Comparison of ENCODE assay signal across 10 cellular contexts in genomic region chr1:14598007-14598497, GRCh38. TPM values are rescaled to one million over a fixed set of nuclear protein-coding genes. Genes with fewer than 3 reads are reported as not detected.
A peak's percentile ranks its signal among the peaks of the same experiment; 100 is the strongest.
DNase-seq lines count a peak whose midpoint lies in the region; ATAC-seq and TF ChIP-seq lines count a peak whose summit lies in the region.
"Had no signal": no experiment of that assay in that cellular context is flagged by ENCODE, and none has a peak within 500 bp of the region (broad histone marks: within the 10 kb centered on the region; RNA-seq: fewer than 3 reads in every experiment).

No MANE protein-coding gene starts in this region.

- intact Hi-C loops in lower leg skin (cut with DNase I; ENCODE audit: low total_unique reads) = no loop called here
- intact Hi-C loops in thyroid gland (cut with DNase I) = no loop called here

- H3K27ac ChIP-seq in thyroid gland = peak overlapping the region; percentile 68 to 93 (median 80)

- no peak for TF ChIP-seq POLR2A in lower leg skin (IDR thresholded peaks at IDR 0.05)
- no peak for TF ChIP-seq POLR2A in thyroid gland (IDR thresholded peaks at IDR 0.05)

- ATAC-seq in HG02870 (IDR thresholded peaks at IDR 0.05; ENCODE audit: unreplicated experiment) = no peak
- ATAC-seq: left colon had no signal

- 2 to 7% methylated on average over 15 to 23 of the region's 26 CpGs for WGBS in lower leg skin, 2 donors
- 4 to 5% methylated on average over 14 to 18 of the region's 26 CpGs for WGBS in thyroid gland, 2 donors

- H3K9me3 ChIP-seq in thyroid gland = no peaks in the 10 kb centered on the region
- H3K9me3 ChIP-seq: adrenal gland had no signal

- DNase-seq in NCI-H1694 treated with DMSO at 0.1 percent for 48 hours (lab: John Stamatoyannopoulos, UW) (peak; percentile 7), NCI-H1694 (lab: John Stamatoyannopoulos, UW) (no peak), cerebellar cortex (ENCODE audit: low spot score) (peak; percentile 37), lower leg skin (ENCODE audit: low spot score in 2 of 2) (no peak), thyroid gland (peak; percentile 65 to 70), mesenteric fat pad (ENCODE audit: low spot score) (no peak), medulla oblongata (ENCODE audit: extremely low spot score) (no peak)

- TF ChIP-seq CTCF in lower leg skin (IDR thresholded peaks at IDR 0.05) (no peak), thyroid gland (IDR thresholded peaks at IDR 0.05) (no peak)

- H3K27me3 ChIP-seq in thyroid gland = no peaks in the 10 kb centered on the region

- H3K4me3 ChIP-seq in lower leg skin (ENCODE audit: low read depth, poor library complexity, severe bottlenecking) = peak overlapping the region; percentile 28
- peak overlapping the region; percentile 62 to 79 (median 70) for H3K4me3 ChIP-seq in thyroid gland (replicated peaks in 1 of 3)

- no peaks in the 10 kb centered on the region for H3K36me3 ChIP-seq in thyroid gland
- H3K36me3 ChIP-seq: adrenal gland had no signal

- H3K4me1 ChIP-seq in thyroid gland = peaks cover 8 to 16% of the 10 kb centered on the region in 2 donors
- H3K4me1 ChIP-seq: adrenal gland had no signal

RNA-seq across cellular contexts. Expression of gene KAZN, which starts 0.4 kb away (rescaled TPM):
- total RNA-seq in lower leg skin (10 to 100 TPM; 21.4 to 36.0 (median 28.4) TPM), thyroid gland (10 to 100 TPM; 14.8 to 28.6 (median 18.2) TPM), mesenteric fat pad (26.9 TPM)

Comparison
In these comparisons a context has a peak if more than half of its experiments do, and no peak if none do; other contexts are left out.
1. DNase-seq: peak in NCI-H1694 treated with DMSO at 0.1 percent for 48 hours (single experiment), cerebellar cortex (single experiment) and thyroid gland (2 of 2); none in NCI-H1694 (single experiment), lower leg skin (0 of 2), mesenteric fat pad (single experiment) and medulla oblongata (single experiment).